In the genomic region with DNA sequence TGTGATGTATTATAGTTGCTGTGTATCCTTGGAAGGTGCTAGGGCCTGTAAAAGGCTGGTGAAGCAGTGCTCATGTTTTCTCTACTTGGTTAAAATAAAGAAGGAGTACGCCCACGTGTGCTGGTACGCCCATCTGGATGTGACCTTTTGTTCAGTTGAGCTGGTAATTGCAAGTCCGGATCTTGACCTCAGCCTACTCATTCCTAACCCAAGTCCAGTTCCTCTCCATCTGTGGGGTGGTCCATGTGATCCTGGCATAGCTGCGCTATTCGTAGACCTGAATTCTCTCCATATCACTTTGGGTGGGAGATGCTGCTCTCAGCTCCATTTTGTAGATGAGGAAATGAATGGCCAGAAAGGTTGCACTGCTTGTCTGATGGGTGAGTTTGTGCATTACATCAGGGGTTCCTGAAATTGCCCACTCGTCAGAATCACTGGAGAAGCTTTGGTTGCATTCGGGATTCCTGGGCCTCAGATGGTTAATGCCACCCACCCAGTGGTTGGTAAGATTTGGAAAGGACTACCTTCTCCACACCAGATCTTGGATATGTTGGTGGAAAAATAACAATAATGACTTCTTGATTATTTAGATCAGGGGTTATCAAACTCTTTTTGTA, we compare ENCODE assay signal across 26 cellular contexts.
"Had no signal": no experiment of that assay in that cellular context is flagged by ENCODE, and none has a peak within 500 bp of the region (broad histone marks: within the 10 kb centered on the region; RNA-seq: fewer than 3 reads in every experiment).

No MANE protein-coding gene starts in this region.

- FAIRE-seq: frontal cortex had no signal

- H3K27me3 ChIP-seq: adrenal gland, ascending aorta, breast epithelium, cardiac muscle cell, dorsolateral prefrontal cortex had no signal

- H3K36me3 ChIP-seq: adrenal gland, ascending aorta, breast epithelium, cardiac muscle cell had no signal

- DNase-seq: activated CD4-positive, alpha-beta memory T cell treated with anti-CD3 and anti-CD28 coated beads for 36 hours; activated CD4-positive, alpha-beta T cell treated with anti-CD3 and anti-CD28 coated beads for 36 hours; activated CD4-positive, alpha-beta T cell treated with anti-CD3 and anti-CD28 coated beads, Interleukin-2, amount 10 ng/mL, durations not matched to agents 24 days and 14 days; activated CD4-positive, CD25-positive, alpha-beta regulatory T cell; activated CD4-positive, CD25-positive, alpha-beta regulatory T cell treated with anti-CD3 and anti-CD28 coated beads, Interleukin-2, amount 50 U/mL, for 72 hours; activated CD8-positive, alpha-beta memory T cell treated with anti-CD3 and anti-CD28 coated beads, Interleukin-2, amount 10 ng/mL, durations not matched to agents 7 days and 5 days; activated CD8-positive, alpha-beta memory T cell treated with anti-CD3 and anti-CD28 coated beads, Interleukin-2, amount 50 U/mL, for 4 hours; activated CD8-positive, alpha-beta T cell treated with anti-CD3 and anti-CD28 coated beads, Interleukin-2, amount 10 ng/mL, durations not matched to agents 7 days and 5 days; activated effector memory CD4-positive, alpha-beta T cell treated with anti-CD3 and anti-CD28 coated beads, Interleukin-2, amount 50 U/mL, for 16 hours; activated naive CD4-positive, alpha-beta T cell treated with anti-CD3 and anti-CD28 coated beads for 36 hours; activated naive CD8-positive, alpha-beta T cell treated with anti-CD3 and anti-CD28 coated beads for 36 hours; activated naive CD8-positive, alpha-beta T cell treated with anti-CD3 and anti-CD28 coated beads, Interleukin-2, amount 50 U/mL, for 24 hours; activated T-cell treated with anti-CD3 and anti-CD28 coated beads, Interleukin-2, amount 50 U/mL, for 1 hour; adrenal gland; amygdala; dorsolateral prefrontal cortex; effector memory CD4-positive, alpha-beta T cell; endodermal cell; foreskin fibroblast; T-helper 2 cell had no signal

- H3K4me1 ChIP-seq: adrenal gland, breast epithelium had no signal

- H3K4me3 ChIP-seq: adrenal gland, ascending aorta, breast epithelium, cardiac muscle cell, coronary artery, dorsolateral prefrontal cortex had no signal

- H3K9me3 ChIP-seq: adrenal gland, ascending aorta, breast epithelium had no signal

- ATAC-seq: activated CD4-positive, alpha-beta T cell treated with anti-CD3 and anti-CD28 coated beads for 36 hours; activated CD8-positive, alpha-beta memory T cell treated with anti-CD3 and anti-CD28 coated beads, Interleukin-2, amount 10 ng/mL, durations not matched to agents 7 days and 5 days; activated CD8-positive, alpha-beta T cell treated with anti-CD3 and anti-CD28 coated beads, Interleukin-2, amount 10 ng/mL, durations not matched to agents 7 days and 5 days; activated naive CD8-positive, alpha-beta T cell treated with anti-CD3 and anti-CD28 coated beads, Interleukin-2, amount 50 U/mL, for 24 hours; esophagus mucosa had no signal

- H3K27ac ChIP-seq: adrenal gland, ascending aorta, breast epithelium, cardiac muscle cell, coronary artery, dorsolateral prefrontal cortex had no signal
